In genomic region chr19:7552781-7553180, GRCh38 we compare ENCODE assay signal across 24 cellular contexts. TPM values are rescaled to one million over a fixed set of nuclear protein-coding genes. Genes with fewer than 3 reads are reported as not detected.
DNase-seq lines count a peak whose midpoint lies in the region; ATAC-seq, FAIRE-seq and TF ChIP-seq lines count a peak whose summit lies in the region.
"Had no signal": no experiment of that assay in that cellular context is flagged by ENCODE, and none has a peak within 500 bp of the region (broad histone marks: within the 10 kb centered on the region; RNA-seq: fewer than 3 reads in every experiment).

No MANE protein-coding gene starts in this region.

- H3K4me1 ChIP-seq in osteoblast (ENCODE audit: insufficient read depth, low read length) = no peaks in the 10 kb centered on the region
- H3K4me1 ChIP-seq: BLaER1, HAP-1 had no signal

- TF ChIP-seq CTCF in GM20000 (IDR thresholded peaks at IDR 0.05; ENCODE audit: extremely low read depth, missing control alignments) = no peak
- TF ChIP-seq CTCF in osteoblast (IDR thresholded peaks at IDR 0.05; ENCODE audit: extremely low read depth, low read depth, low read length) = no peak

- POLR2A ChIA-PET in naive thymus-derived CD8-positive, alpha-beta T cell (lab: Charles Lee) = no interaction called here

- H3K9me3 ChIP-seq in osteoblast (ENCODE audit: low read depth, low read length) = no peaks in the 10 kb centered on the region
- H3K9me3 ChIP-seq: HAP-1, MG63 had no signal

- H3K4me1 Mint-ChIP-seq in activated naive CD4-positive, alpha-beta T cell treated with anti-CD3 and anti-CD28 coated beads, Interleukin-2, amount 50 U/mL, for 24 hours = peaks cover 4% of the 10 kb centered on the region
- H3K4me1 Mint-ChIP-seq in naive thymus-derived CD8-positive, alpha-beta T cell = peaks cover 3 to 12% (median 8%) of the 10 kb centered on the region in 4 donors

- no peaks in the 10 kb centered on the region for H4K20me1 ChIP-seq in osteoblast (ENCODE audit: insufficient read depth, low read length)
- H4K20me1 ChIP-seq: BLaER1 had no signal

- TF ChIP-seq POLR2A in GM12891 (IDR thresholded peaks at IDR 0.05; ENCODE audit: low read depth, low read length) = no peak

- no peaks in the 10 kb centered on the region for H3K79me2 ChIP-seq in osteoblast (ENCODE audit: insufficient read depth, low read length)

- no peak for FAIRE-seq in GM12891 (lab: Jason Lieb, UNC)
- FAIRE-seq: HepG2, K562 had no signal

- H3K4me3 Mint-ChIP-seq in activated naive CD4-positive, alpha-beta T cell treated with anti-CD3 and anti-CD28 coated beads, Interleukin-2, amount 50 U/mL, for 24 hours = no peak overlapping the region
- no peak overlapping the region for H3K4me3 Mint-ChIP-seq in naive thymus-derived CD8-positive, alpha-beta T cell
- H3K4me3 Mint-ChIP-seq: CD4-positive, alpha-beta memory T cell; GM23338 had no signal

- ATAC-seq in naive thymus-derived CD8-positive, alpha-beta T cell = no peak
- ATAC-seq: GM23338, HepG2, K562, PC-3 had no signal

- no peak overlapping the region for H3K4me2 ChIP-seq in osteoblast (ENCODE audit: insufficient read depth, low read length)
- H3K4me2 ChIP-seq: BLaER1, GM23338 had no signal

- no peak overlapping the region for H3K4me3 ChIP-seq in osteoblast (ENCODE audit: insufficient read depth, low read length)
- H3K4me3 ChIP-seq: BLaER1, GM23338, HAP-1, K562, MG63 had no signal

- no peak overlapping the region for H3K27ac ChIP-seq in osteoblast (ENCODE audit: low read depth, low read length)
- H3K27ac ChIP-seq: BLaER1 had no signal

- H3K36me3 Mint-ChIP-seq in activated naive CD4-positive, alpha-beta T cell treated with anti-CD3 and anti-CD28 coated beads, Interleukin-2, amount 50 U/mL, for 24 hours = peaks cover 3% of the 10 kb centered on the region
- peaks cover 0 to 37% (median 14%) of the 10 kb centered on the region in 3 donors for H3K36me3 Mint-ChIP-seq in naive thymus-derived CD8-positive, alpha-beta T cell

- no peak for DNase-seq in activated naive CD4-positive, alpha-beta T cell treated with anti-CD3 and anti-CD28 coated beads, Interleukin-2, amount 50 U/mL, for 16 hours
- DNase-seq in GM12891 (ENCODE audit: insufficient read length, low spot score) (peak; percentile 63), GM20000 (ENCODE audit: low spot score) (peak; percentile 63), osteoblast (ENCODE audit: insufficient read length, low spot score, missing footprints) (peak; percentile 84), GM03348 (ENCODE audit: low spot score) (no peak)
- no peak for DNase-seq in naive thymus-derived CD8-positive, alpha-beta T cell
- DNase-seq: MG63, NCI-H1417, NCI-H1694 treated with DMSO at 0.1 percent for 48 hours, NCI-H2081 treated with DMSO at 0.1 percent for 48 hours, NCI-H2171 treated with DMSO at 0.1 percent for 48 hours, NCI-H446, NCI-H526, PC-3, Right ventricle myocardium superior had no signal

- H2AFZ ChIP-seq in osteoblast (ENCODE audit: low read length) = no peak overlapping the region
- H2AFZ ChIP-seq: GM23338 had no signal

- peak overlapping the region; percentile 14 for H3K27ac Mint-ChIP-seq in activated naive CD4-positive, alpha-beta T cell treated with anti-CD3 and anti-CD28 coated beads, Interleukin-2, amount 50 U/mL, for 24 hours
- peak overlapping the region in 3 of 10 donors; percentile 50 to 74 (median 52) for H3K27ac Mint-ChIP-seq in naive thymus-derived CD8-positive, alpha-beta T cell
- H3K27ac Mint-ChIP-seq: GM23338 had no signal

- peaks cover 29% of the 10 kb centered on the region for H3K36me3 ChIP-seq in osteoblast (ENCODE audit: insufficient read depth, low read length)

- H3K27me3 ChIP-seq in osteoblast (ENCODE audit: insufficient read depth, low read length) = no peaks in the 10 kb centered on the region
- H3K27me3 ChIP-seq: BLaER1, MG63 had no signal

- H3K9me3 Mint-ChIP-seq in activated naive CD4-positive, alpha-beta T cell treated with anti-CD3 and anti-CD28 coated beads, Interleukin-2, amount 50 U/mL, for 24 hours = no peaks in the 10 kb centered on the region
- no peaks in the 10 kb centered on the region for H3K9me3 Mint-ChIP-seq in naive thymus-derived CD8-positive, alpha-beta T cell
- H3K9me3 Mint-ChIP-seq: GM23338 had no signal

- no peaks in the 10 kb centered on the region for H3K27me3 Mint-ChIP-seq in activated naive CD4-positive, alpha-beta T cell treated with anti-CD3 and anti-CD28 coated beads, Interleukin-2, amount 50 U/mL, for 24 hours
- H3K27me3 Mint-ChIP-seq in naive thymus-derived CD8-positive, alpha-beta T cell = no peaks in the 10 kb centered on the region
- H3K27me3 Mint-ChIP-seq: CD4-positive, alpha-beta memory T cell had no signal

TF ChIP-seq in GM12891, 5 proteins besides CTCF, POLR2A, EP300 and RAD21:
- TF ChIP-seq TAF1 (IDR thresholded peaks at IDR 0.05; ENCODE audit: low read depth, low read length) (no peak), SPI1 (IDR thresholded peaks at IDR 0.05; ENCODE audit: low read depth, low read length) (no peak), POLR2AphosphoS5 (IDR thresholded peaks at IDR 0.05; ENCODE audit: low read depth, low read length) (no peak), POU2F2 (IDR thresholded peaks at IDR 0.05; ENCODE audit: low read depth, low read length) (no peak), PAX5 (IDR thresholded peaks at IDR 0.05; ENCODE audit: insufficient read depth, low read length, severe bottlenecking) (no peak)
TF ChIP-seq in GM12891: peak in this region for 0.

RNA-seq across cellular contexts. Expression of gene PNPLA6, which starts 17.3 kb away (rescaled TPM):
- 51.3 TPM for polyA plus RNA-seq in GM12891 (2012; ENCODE audit: low read depth, missing spikeins)
- total RNA-seq in osteoblast = 75.1 and 83.6 TPM in 2 replicates
- total RNA-seq in naive thymus-derived CD8-positive, alpha-beta T cell = 100 to 1,000 TPM; 114 to 116 TPM
- polyA plus RNA-seq in naive thymus-derived CD8-positive, alpha-beta T cell = 10 to 100 TPM in 1 of 3 donors, 1 to 10 TPM in 2; 5.9 to 10.2 (median 7.0) TPM

RNA-seq across cellular contexts. Expression of gene MCOLN1, which starts 30.4 kb away (rescaled TPM):
- polyA plus RNA-seq in GM12891 (2012; ENCODE audit: low read depth, missing spikeins) = 5.8 TPM
- total RNA-seq in osteoblast = 16.6 and 21.2 TPM in 2 replicates
- 10 to 100 TPM; 13.7 TPM for total RNA-seq in naive thymus-derived CD8-positive, alpha-beta T cell
- polyA plus RNA-seq in naive thymus-derived CD8-positive, alpha-beta T cell = 10 to 100 TPM in 1 of 3 donors, 1 to 10 TPM in 2; 6.5 to 10.1 (median 6.6) TPM

RNA-seq across cellular contexts. Expression of gene ZNF358, which starts 36.9 kb away (rescaled TPM):
- polyA plus RNA-seq in GM12891 (2012; ENCODE audit: low read depth, missing spikeins) = 6.6 TPM
- 25.0 and 26.1 TPM in 2 replicates for total RNA-seq in osteoblast
- total RNA-seq in naive thymus-derived CD8-positive, alpha-beta T cell = 10 to 100 TPM; 10.2 to 10.8 TPM
- polyA plus RNA-seq in naive thymus-derived CD8-positive, alpha-beta T cell = 1 to 10 TPM in 2 of 3 donors, under 1 TPM in 1; 0.71 to 2.5 (median 1.7) TPM

RNA-seq across cellular contexts. Expression of gene CAMSAP3, which starts 42.9 kb away (rescaled TPM):
- polyA plus RNA-seq in GM12891 (2012; ENCODE audit: low read depth, missing spikeins) = 2.4 TPM
- total RNA-seq in osteoblast = not detected in 2 replicates
- total RNA-seq in naive thymus-derived CD8-positive, alpha-beta T cell = 1 to 10 TPM in 1 of 2 experiments, under 1 TPM in 1; 0.99 to 2.2 TPM
- polyA plus RNA-seq in naive thymus-derived CD8-positive, alpha-beta T cell = under 1 TPM in 2 of 3 donors, not detected in 1; 0.20 to 0.58 TPM
- total RNA-seq: LHCN-M2, RPMI7951 had no signal

Comparison
In these comparisons a context has a peak if more than half of its experiments do, and no peak if none do; other contexts are left out.
1. DNase-seq: peak in GM12891 (single experiment), GM20000 (single experiment) and osteoblast (single experiment); none in activated naive CD4-positive, alpha-beta T cell treated with anti-CD3 and anti-CD28 coated beads, Interleukin-2, amount 50 U/mL, for 16 hours (single experiment), GM03348 (single experiment) and naive thymus-derived CD8-positive, alpha-beta T cell (0 of 10).